13 cellular contexts compared by ENCODE assay signal in genomic region chr1:6338685-6339084, GRCh38.
"Had no signal": no experiment of that assay in that cellular context is flagged by ENCODE, and none has a peak within 500 bp of the region (broad histone marks: within the 10 kb centered on the region; RNA-seq: fewer than 3 reads in every experiment).

No MANE protein-coding gene starts in this region.

- H3K9me3 ChIP-seq: heart left ventricle, prostate gland, right lobe of liver, transverse colon had no signal

- H3K27ac Mint-ChIP-seq: activated CD4-positive, alpha-beta T cell treated with anti-CD3 and anti-CD28 coated beads, Interleukin-2, amount 10 ng/mL, durations not matched to agents 24 days and 14 days; activated T-helper 2 cell treated with anti-CD3 and anti-CD28 coated beads, Interferon-gamma antibody, Interleukin-2, Interleukin-4, amounts not matched to agents 10 μg/mL and 5 μg/mL and 100 μg/mL, durations not matched to agents 14 hours and 24 hours and 36 hours; stimulated activated effector memory CD8-positive, alpha-beta T cell treated with anti-CD3 and anti-CD28 coated beads, Interleukin-12 subunit alpha, Interleukin-12 subunit beta, amount 100 ng/mL, for 72 hours; T-helper 1 cell treated with Interleukin-12 subunit alpha and Interleukin-12 subunit beta and Interleukin-4 antibody, amounts not matched to agents 30 μg/mL and 1 μg/mL, for 36 hours had no signal

- H3K9me3 Mint-ChIP-seq: activated CD4-positive, alpha-beta T cell treated with anti-CD3 and anti-CD28 coated beads, Interleukin-2, amount 10 ng/mL, durations not matched to agents 24 days and 14 days; activated T-helper 2 cell treated with anti-CD3 and anti-CD28 coated beads, Interferon-gamma antibody, Interleukin-2, Interleukin-4, amounts not matched to agents 10 μg/mL and 5 μg/mL and 100 μg/mL, durations not matched to agents 14 hours and 24 hours and 36 hours; stimulated activated effector memory CD8-positive, alpha-beta T cell treated with anti-CD3 and anti-CD28 coated beads, Interleukin-12 subunit alpha, Interleukin-12 subunit beta, amount 100 ng/mL, for 72 hours; T-helper 1 cell treated with Interleukin-12 subunit alpha and Interleukin-12 subunit beta and Interleukin-4 antibody, amounts not matched to agents 30 μg/mL and 1 μg/mL, for 36 hours had no signal

- H3K36me3 ChIP-seq: prostate gland, transverse colon had no signal

- H3K27ac ChIP-seq: heart left ventricle, prostate gland, right lobe of liver, transverse colon had no signal

- DNase-seq: activated CD4-positive, alpha-beta T cell treated with anti-CD3 and anti-CD28 coated beads, Interleukin-2, amount 10 ng/mL, durations not matched to agents 24 days and 14 days; activated CD8-positive, alpha-beta memory T cell treated with anti-CD3 and anti-CD28 coated beads for 24 hours; activated naive CD4-positive, alpha-beta T cell treated with anti-CD3 and anti-CD28 coated beads, Interleukin-2, amount 50 U/mL, for 16 hours; activated T-cell treated with anti-CD3 and anti-CD28 coated beads for 4 hours; central memory CD4-positive, alpha-beta T cell; heart left ventricle; midbrain; right lobe of liver; transverse colon had no signal

- H3K4me3 ChIP-seq: heart left ventricle, prostate gland, right lobe of liver, transverse colon had no signal

- H3K27me3 ChIP-seq: heart left ventricle, right lobe of liver, transverse colon had no signal

- H3K4me3 Mint-ChIP-seq: activated CD4-positive, alpha-beta T cell treated with anti-CD3 and anti-CD28 coated beads, Interleukin-2, amount 10 ng/mL, durations not matched to agents 24 days and 14 days; stimulated activated effector memory CD8-positive, alpha-beta T cell treated with anti-CD3 and anti-CD28 coated beads, Interleukin-12 subunit alpha, Interleukin-12 subunit beta, amount 100 ng/mL, for 72 hours; T-helper 1 cell treated with Interleukin-12 subunit alpha and Interleukin-12 subunit beta and Interleukin-4 antibody, amounts not matched to agents 30 μg/mL and 1 μg/mL, for 36 hours had no signal

- H3K4me1 ChIP-seq: heart left ventricle, prostate gland, right lobe of liver had no signal

- ATAC-seq: heart left ventricle; right lobe of liver; stimulated activated effector memory CD8-positive, alpha-beta T cell treated with anti-CD3 and anti-CD28 coated beads, Interleukin-12 subunit alpha, Interleukin-12 subunit beta, amount 100 ng/mL, for 72 hours had no signal

- H3K27me3 Mint-ChIP-seq: activated CD4-positive, alpha-beta T cell treated with anti-CD3 and anti-CD28 coated beads, Interleukin-2, amount 10 ng/mL, durations not matched to agents 24 days and 14 days had no signal
